8 cellular contexts compared by ENCODE assay signal in the genomic region with DNA sequence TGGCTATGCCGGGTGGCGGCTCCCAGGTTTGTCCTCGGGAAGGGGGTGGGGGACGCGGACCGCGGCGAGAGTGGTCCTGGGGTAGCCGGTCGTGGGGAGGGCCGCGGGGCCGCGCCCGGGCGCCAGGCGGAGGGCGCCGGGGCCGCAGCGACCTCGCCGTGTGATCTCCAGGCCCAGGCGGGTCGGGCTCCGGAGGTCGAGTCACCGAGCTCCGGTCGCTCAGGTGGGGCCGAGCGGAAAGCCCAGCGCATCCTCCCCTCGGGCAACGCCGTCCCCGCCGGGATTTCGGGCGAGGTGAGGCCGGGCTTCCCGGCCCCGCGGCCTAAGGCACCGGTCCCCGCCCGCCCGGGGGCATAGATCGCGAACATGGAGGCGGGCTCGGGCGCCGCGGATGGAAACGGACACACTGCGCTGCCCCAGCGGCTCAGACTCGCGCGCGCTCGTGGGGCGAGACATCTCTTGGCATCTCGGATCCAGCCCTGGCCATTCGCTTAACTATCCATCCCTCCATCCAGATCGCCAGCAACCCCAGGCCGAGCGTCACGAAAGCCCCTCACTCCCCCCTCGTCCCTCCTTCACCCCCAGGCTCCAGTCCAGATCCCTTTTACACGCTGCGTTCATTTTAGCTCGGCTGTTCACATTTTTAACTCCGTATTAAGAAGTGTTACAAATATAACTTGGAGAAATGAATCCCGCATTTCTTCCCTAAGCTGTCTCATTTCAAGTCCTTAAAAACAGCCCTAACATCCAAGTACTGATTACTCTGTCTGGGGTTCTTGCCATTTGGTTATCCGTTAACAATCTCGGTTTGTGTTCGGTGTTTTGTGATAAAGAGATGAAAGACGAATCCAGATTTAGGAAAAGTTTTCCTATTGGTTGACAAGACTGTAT. TPM values are rescaled to one million over a fixed set of nuclear protein-coding genes. Genes with fewer than 3 reads are reported as not detected.
DNase-seq lines count a peak whose midpoint lies in the region; ATAC-seq and TF ChIP-seq lines count a peak whose summit lies in the region.

No MANE protein-coding gene starts in this region.

- peaks cover 0 to 9% (median 5%) of the 10 kb centered on the region in 4 donors for H3K4me1 ChIP-seq in Peyer's patch

- no peaks in the 10 kb centered on the region for H3K27me3 ChIP-seq in Peyer's patch

- TF ChIP-seq POLR2A in Peyer's patch (IDR thresholded peaks at IDR 0.05): peak; percentile 24 to 30

- H3K4me3 ChIP-seq in Peyer's patch (peak overlapping the region; percentile 53 to 86 (median 61)), cardiac fibroblast (replicated peaks in 1 of 2; ENCODE audit: low read depth in 2 of 2, low read length in 2 of 2) (peak overlapping the region; percentile 59 to 71), skeletal muscle cell (ENCODE audit: low read depth, low read length) (peak overlapping the region; percentile 81)

- no peaks in the 10 kb centered on the region for H3K9me3 ChIP-seq in Peyer's patch

- no peaks in the 10 kb centered on the region for H3K36me3 ChIP-seq in Peyer's patch

- TF ChIP-seq CTCF in Peyer's patch (IDR thresholded peaks at IDR 0.05) (no peak), cardiac fibroblast (IDR thresholded peaks at IDR 0.05; ENCODE audit: low read depth, low read length) (no peak)

- peak overlapping the region; percentile 68 to 96 (median 90) for H3K27ac ChIP-seq in Peyer's patch

- ATAC-seq in GM19372 (IDR thresholded peaks at IDR 0.05; ENCODE audit: low read depth, unreplicated experiment) (peak; percentile 12), HG03442 (IDR thresholded peaks at IDR 0.05; ENCODE audit: unreplicated experiment) (peak; percentile 10)

- DNase-seq in DMS 273 (lab: John Stamatoyannopoulos, UW; ENCODE audit: unreplicated experiment) (peak; percentile 81), Peyer's patch (peak in 2 of 3 donors; percentile 77 to 78), cardiac fibroblast (ENCODE audit: low read depth in 2 of 2) (peak; percentile 64 to 80), iris pigment epithelial cell (ENCODE audit: low read depth) (peak; percentile 68), skeletal muscle cell (ENCODE audit: low read depth) (no peak)
- DNase-seq in stimulated activated CD4-positive, alpha-beta T cell treated with anti-CD3 and anti-CD28 coated beads, Interleukin-2, amount 100 ng/mL, for 48 hours: no peak

RNA-seq across cellular contexts. Expression of a gene that starts 0.5 kb away (rescaled TPM):
- 10 to 100 TPM in 3 of 4 donors, 1 to 10 TPM in 1; 5.7 to 17.3 (median 11.4) TPM for total RNA-seq in Peyer's patch

Comparison
In these comparisons a context has a peak if more than half of its experiments do, and no peak if none do; other contexts are left out.
1. DNase-seq: peak in DMS 273 (single experiment), Peyer's patch (2 of 3), cardiac fibroblast (2 of 2) and iris pigment epithelial cell (single experiment); none in skeletal muscle cell (single experiment) and stimulated activated CD4-positive, alpha-beta T cell treated with anti-CD3 and anti-CD28 coated beads, Interleukin-2, amount 100 ng/mL, for 48 hours (0 of 2).
2. Peak in every context shown above with its lines, with median percentiles within 50 percentile points of each other: H3K4me3 ChIP-seq.